In genomic region chr2:28956415-28956826, GRCh38 we compare ENCODE assay signal across 8 cellular contexts. TPM values are rescaled to one million over a fixed set of nuclear protein-coding genes. Genes with fewer than 3 reads are reported as not detected.
A peak's percentile ranks its signal among the peaks of the same experiment; 100 is the strongest.
DNase-seq lines count a peak whose midpoint lies in the region; ATAC-seq lines count a peak whose summit lies in the region.

No MANE protein-coding gene starts in this region.

- peak overlapping the region in 1 of 4 donors; percentile 68 for H3K4me3 Mint-ChIP-seq in CD4-positive, CD25-positive, alpha-beta regulatory T cell

- no peak overlapping the region for H3K27ac Mint-ChIP-seq in CD4-positive, CD25-positive, alpha-beta regulatory T cell

- no peak overlapping the region for H3K4me3 ChIP-seq in CD4-positive, CD25-positive, alpha-beta regulatory T cell (ENCODE audit: low read depth, low read length)
- H3K4me3 ChIP-seq in HUES48 (ENCODE audit: low read depth, low read length) = peak overlapping the region; percentile 41

- H3K36me3 ChIP-seq in CD4-positive, CD25-positive, alpha-beta regulatory T cell (ENCODE audit: control insufficient read depth, insufficient read depth, low read length) = no peaks in the 10 kb centered on the region
- no peaks in the 10 kb centered on the region for H3K36me3 ChIP-seq in HUES48 (ENCODE audit: control insufficient read depth, insufficient read depth, low read length)

- DNase-seq in CD4-positive, CD25-positive, alpha-beta regulatory T cell = peak; percentile 14 to 53 (median 50)
- peak; percentile 55 for DNase-seq in activated naive CD4-positive, alpha-beta T cell treated with anti-CD3 and anti-CD28 coated beads, Interleukin-2, amount 50 U/mL, for 16 hours
- peak; percentile 43 for DNase-seq in inferior parietal cortex (ENCODE audit: extremely low spot score)
- DNase-seq in stimulated activated naive CD8-positive, alpha-beta T cell treated with anti-CD3 and anti-CD28 coated beads, Interleukin-15, Interleukin-2, amounts not matched to agents 100 U/mL and 50 U/mL, for 24 hours = peak; percentile 49

- no peak overlapping the region for H3K27ac ChIP-seq in CD4-positive, CD25-positive, alpha-beta regulatory T cell (ENCODE audit: insufficient read depth, low read length, poor library complexity, severe bottlenecking)
- H3K27ac ChIP-seq in HUES48 (ENCODE audit: low read depth, low read length) = peak overlapping the region; percentile 57

- H3K27me3 Mint-ChIP-seq in CD4-positive, CD25-positive, alpha-beta regulatory T cell = peaks cover 14% of the 10 kb centered on the region

- no peaks in the 10 kb centered on the region for H3K27me3 ChIP-seq in CD4-positive, CD25-positive, alpha-beta regulatory T cell (ENCODE audit: control insufficient read depth, insufficient read depth, low read length)
- H3K27me3 ChIP-seq in HUES48 (ENCODE audit: control insufficient read depth, insufficient read depth, low read length) = no peaks in the 10 kb centered on the region

- H3K9ac ChIP-seq in HUES48 (ENCODE audit: low read depth, low read length) = no peak overlapping the region

- no peaks in the 10 kb centered on the region for H3K9me3 ChIP-seq in CD4-positive, CD25-positive, alpha-beta regulatory T cell (ENCODE audit: control insufficient read depth in 2 of 2, low read length in 2 of 2)
- no peaks in the 10 kb centered on the region for H3K9me3 ChIP-seq in HUES48 (ENCODE audit: control insufficient read depth, insufficient read depth, low read length)

- ATAC-seq in CD4-positive, CD25-positive, alpha-beta regulatory T cell (ENCODE audit: low read depth in 2 of 2) = peak in 1 of 2 donors; percentile 84
- peak; percentile 78 for ATAC-seq in stimulated activated naive CD8-positive, alpha-beta T cell treated with anti-CD3 and anti-CD28 coated beads, Interleukin-15, Interleukin-2, amounts not matched to agents 100 U/mL and 50 U/mL, for 24 hours
- ATAC-seq in GM19397 (IDR thresholded peaks at IDR 0.05; ENCODE audit: unreplicated experiment) = no peak
- ATAC-seq in HG02938 (IDR thresholded peaks at IDR 0.05; ENCODE audit: unreplicated experiment) = no peak
- no peak for ATAC-seq in GM21515 (IDR thresholded peaks at IDR 0.05; ENCODE audit: unreplicated experiment)

- peaks cover 3% of the 10 kb centered on the region for H3K4me1 ChIP-seq in CD4-positive, CD25-positive, alpha-beta regulatory T cell (ENCODE audit: control insufficient read depth, insufficient read depth, low read length, poor library complexity, severe bottlenecking)
- peaks cover 27% of the 10 kb centered on the region for H3K4me1 ChIP-seq in HUES48 (ENCODE audit: control insufficient read depth, insufficient read depth, low read length)

- no peaks in the 10 kb centered on the region for H3K9me3 Mint-ChIP-seq in CD4-positive, CD25-positive, alpha-beta regulatory T cell

- H3K36me3 Mint-ChIP-seq in CD4-positive, CD25-positive, alpha-beta regulatory T cell = no peaks in the 10 kb centered on the region

- H3K4me1 Mint-ChIP-seq in CD4-positive, CD25-positive, alpha-beta regulatory T cell = peaks cover 4 to 15% (median 7%) of the 10 kb centered on the region in 4 donors

RNA-seq across cellular contexts. Expression of gene TOGARAM2, which starts 24.7 kb away (rescaled TPM):
- total RNA-seq in CD4-positive, CD25-positive, alpha-beta regulatory T cell = 9.3 TPM
- polyA plus RNA-seq in CD4-positive, CD25-positive, alpha-beta regulatory T cell = 1 to 10 TPM in 3 of 4 donors, not detected in 1; 1.5 to 2.4 (median 1.7) TPM
